9 cellular contexts compared by ENCODE assay signal in the genomic region with DNA sequence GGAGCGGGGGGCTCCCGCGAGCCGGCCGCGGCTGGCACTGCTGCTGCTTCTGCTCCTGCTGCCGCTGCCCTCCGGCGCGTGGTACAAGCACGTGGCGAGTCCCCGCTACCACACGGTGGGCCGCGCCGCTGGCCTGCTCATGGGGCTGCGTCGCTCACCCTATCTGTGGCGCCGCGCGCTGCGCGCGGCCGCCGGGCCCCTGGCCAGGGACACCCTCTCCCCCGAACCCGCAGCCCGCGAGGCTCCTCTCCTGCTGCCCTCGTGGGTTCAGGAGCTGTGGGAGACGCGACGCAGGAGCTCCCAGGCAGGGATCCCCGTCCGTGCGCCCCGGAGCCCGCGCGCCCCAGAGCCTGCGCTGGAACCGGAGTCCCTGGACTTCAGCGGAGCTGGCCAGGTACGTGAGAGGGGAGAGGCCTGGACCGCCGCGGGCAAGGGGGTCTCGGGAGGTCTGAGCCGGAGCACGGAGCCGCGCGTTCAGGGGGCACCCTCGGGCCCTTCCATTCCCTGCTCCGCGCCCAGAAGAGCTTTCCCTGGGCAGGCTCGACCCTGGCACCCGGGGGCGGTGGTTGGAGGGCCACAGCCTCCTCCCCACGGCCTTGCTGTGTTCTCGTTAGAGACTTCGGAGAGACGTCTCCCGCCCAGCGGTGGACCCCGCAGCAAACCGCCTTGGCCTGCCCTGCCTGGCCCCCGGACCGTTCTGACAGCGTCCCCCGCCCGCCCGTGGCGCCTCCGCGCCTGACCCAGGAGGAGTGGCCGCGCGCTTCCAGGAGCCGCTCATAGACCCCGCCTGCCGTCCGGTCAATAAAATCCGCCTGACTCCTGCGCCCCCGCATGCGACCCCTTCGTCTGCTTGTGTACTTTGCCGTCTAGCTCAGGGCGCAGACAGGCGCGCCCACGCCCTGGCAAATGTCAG. TPM values are rescaled to one million over a fixed set of nuclear protein-coding genes. Genes with fewer than 3 reads are reported as not detected.
DNase-seq lines count a peak whose midpoint lies in the region; ATAC-seq and TF ChIP-seq lines count a peak whose summit lies in the region.
"Had no signal": no experiment of that assay in that cellular context is flagged by ENCODE, and none has a peak within 500 bp of the region (broad histone marks: within the 10 kb centered on the region; RNA-seq: fewer than 3 reads in every experiment).

No MANE protein-coding gene starts in this region.

- H3K36me3 ChIP-seq in HAP-1 (replicated peaks) = no peaks in the 10 kb centered on the region
- no peaks in the 10 kb centered on the region for H3K36me3 ChIP-seq in mesendoderm (ENCODE audit: control insufficient read depth, insufficient read depth, low read length)
- no peaks in the 10 kb centered on the region for H3K36me3 ChIP-seq in Karpas-422 (ENCODE audit: insufficient read depth, low read length)

- H4K5ac ChIP-seq in mesendoderm (ENCODE audit: low read length) = no peak overlapping the region

- peak overlapping the region; percentile 80 for H3K56ac ChIP-seq in mesendoderm (ENCODE audit: low read length)

- H3K9me3 Mint-ChIP-seq in activated naive CD8-positive, alpha-beta T cell treated with anti-CD3 and anti-CD28 coated beads, Interleukin-2, amount 50 U/mL, for 24 hours = no peaks in the 10 kb centered on the region

- H3K4me2 ChIP-seq in mesendoderm (ENCODE audit: low read length) (peak overlapping the region; percentile 59), Karpas-422 (ENCODE audit: low read depth, low read length, poor library complexity, severe bottlenecking) (no peak overlapping the region)

- H2BK120ac ChIP-seq in mesendoderm (ENCODE audit: low read depth, low read length) = no peak overlapping the region

- CTCF ChIA-PET in AG04449 (lab: Yijun Ruan, JAX) = interaction anchor here (1.2 to 8.2 kb wide), 3 partner anchors 15 to 124 kb away, joined by 3 to 135 read pairs (median 6); partner anchors contain the start of gene RAB26

- peak overlapping the region; percentile 70 for H3K4me3 Mint-ChIP-seq in activated naive CD8-positive, alpha-beta T cell treated with anti-CD3 and anti-CD28 coated beads, Interleukin-2, amount 50 U/mL, for 24 hours

- H3K4me3 ChIP-seq in AG04449 (ENCODE audit: low read depth, low read length) (peak overlapping the region; percentile 8), HAP-1 (peak overlapping the region; percentile 33), mesendoderm (ENCODE audit: low read length) (no peak overlapping the region), Karpas-422 (ENCODE audit: low read length) (no peak overlapping the region)

- H3K27me3 ChIP-seq in HAP-1 (ENCODE audit: low read depth) = peaks cover 10% of the 10 kb centered on the region; the same call in 1 of the 2 replicates
- H3K27me3 ChIP-seq in mesendoderm (ENCODE audit: insufficient read depth, low read length, poor library complexity) = peaks cover 14% of the 10 kb centered on the region
- H3K27me3 ChIP-seq in Karpas-422 (ENCODE audit: low read length) = no peaks in the 10 kb centered on the region

- H3K9me3 ChIP-seq in HAP-1 (no peaks in the 10 kb centered on the region), Karpas-422 (ENCODE audit: low read length) (no peaks in the 10 kb centered on the region)

- H3K4me1 Mint-ChIP-seq in activated naive CD8-positive, alpha-beta T cell treated with anti-CD3 and anti-CD28 coated beads, Interleukin-2, amount 50 U/mL, for 24 hours = peaks cover 19% of the 10 kb centered on the region

- H3K36me3 Mint-ChIP-seq in activated naive CD8-positive, alpha-beta T cell treated with anti-CD3 and anti-CD28 coated beads, Interleukin-2, amount 50 U/mL, for 24 hours (ENCODE audit: low read depth) = no peaks in the 10 kb centered on the region

- in situ Hi-C loops in HAP-1 (cut with MboI; ENCODE audit: low sequenced_read_pairs) = loop anchor here (5.0 kb wide), 1 partner anchor 122 kb away; no protein-coding TSS in a partner anchor

- no peaks in the 10 kb centered on the region for H3K79me1 ChIP-seq in mesendoderm (ENCODE audit: low read length)

- no peak overlapping the region for H2AFZ ChIP-seq in Karpas-422 (ENCODE audit: low read length)

- H2BK5ac ChIP-seq in mesendoderm (ENCODE audit: low read length) = no peak overlapping the region

- peaks cover 32% of the 10 kb centered on the region for H3K27me3 Mint-ChIP-seq in activated naive CD8-positive, alpha-beta T cell treated with anti-CD3 and anti-CD28 coated beads, Interleukin-2, amount 50 U/mL, for 24 hours

- no peak for ATAC-seq in activated naive CD8-positive, alpha-beta T cell treated with anti-CD3 and anti-CD28 coated beads, Interleukin-2, amount 50 U/mL, for 24 hours
- ATAC-seq in HG02970 (IDR thresholded peaks at IDR 0.05; ENCODE audit: low FRiP score, unreplicated experiment) = no peak
- no peak for ATAC-seq in HG03159 (IDR thresholded peaks at IDR 0.05; ENCODE audit: unreplicated experiment)

- no peaks in the 10 kb centered on the region for H3K9me2 ChIP-seq in Karpas-422 (replicated peaks; ENCODE audit: insufficient read depth, low read length)

- H3K4me1 ChIP-seq in HAP-1 (peaks cover 21% of the 10 kb centered on the region), mesendoderm (ENCODE audit: control insufficient read depth, low read depth, low read length) (no peaks in the 10 kb centered on the region), Karpas-422 (ENCODE audit: low read length) (peaks cover 7% of the 10 kb centered on the region)

- no peak overlapping the region for H2AK5ac ChIP-seq in mesendoderm (ENCODE audit: low read length)

- H3K23ac ChIP-seq in mesendoderm (ENCODE audit: low read length) = no peak overlapping the region

- POLR2A ChIA-PET in AG04449 (lab: Yijun Ruan, JAX) = no interaction called here

- no peak overlapping the region for H4K8ac ChIP-seq in mesendoderm (ENCODE audit: low read depth, low read length)

- H3K79me2 ChIP-seq in mesendoderm (ENCODE audit: control insufficient read depth, insufficient read depth, low read length) = no peaks in the 10 kb centered on the region
- H3K79me2 ChIP-seq in Karpas-422 (ENCODE audit: low read length) = no peaks in the 10 kb centered on the region

- no peak overlapping the region for H3K4ac ChIP-seq in mesendoderm (ENCODE audit: low read depth, low read length)

- no peak overlapping the region for H3K18ac ChIP-seq in mesendoderm (ENCODE audit: low read length)

- no peak overlapping the region for H2BK15ac ChIP-seq in mesendoderm (replicated peaks; ENCODE audit: low read depth)

- DNase-seq in AG04449 (ENCODE audit: low read depth, low spot score) = no peak
- peak in 1 of 2 experiments; percentile 52 for DNase-seq in HAP-1 (ENCODE audit: low spot score in 2 of 2)
- DNase-seq in activated naive CD8-positive, alpha-beta T cell treated with anti-CD3 and anti-CD28 coated beads, Interleukin-2, amount 50 U/mL, for 24 hours = peak; percentile 38
- DNase-seq in mesendoderm = no peak
- DNase-seq in NCI-H1048 (lab: John Stamatoyannopoulos, UW) = no peak
- DNase-seq in Karpas-422 = no peak
- DNase-seq: activated naive CD4-positive, alpha-beta T cell had no signal

- H3K27ac ChIP-seq in mesendoderm (ENCODE audit: low read depth, low read length) (no peak overlapping the region), Karpas-422 (ENCODE audit: low read length) (no peak overlapping the region)

- no peaks in the 10 kb centered on the region for H4K20me1 ChIP-seq in Karpas-422 (ENCODE audit: insufficient read depth, low read depth, low read length)

- no CpG with 5 or more reads among the region's 96 CpGs for WGBS in mesendoderm (ENCODE audit: extremely low coverage, insufficient coverage, low lambda C conversion rate)

- no peak overlapping the region for H3K27ac Mint-ChIP-seq in activated naive CD8-positive, alpha-beta T cell treated with anti-CD3 and anti-CD28 coated beads, Interleukin-2, amount 50 U/mL, for 24 hours

- no peak for TF ChIP-seq CTCF in AG04449 (IDR thresholded peaks at IDR 0.05; ENCODE audit: insufficient read depth, low read length, missing control alignments)

- H3K9ac ChIP-seq in mesendoderm (ENCODE audit: low read length) = peak overlapping the region; percentile 45
- H3K9ac ChIP-seq in Karpas-422 (ENCODE audit: low read length) = no peak overlapping the region

RNA-seq across cellular contexts. Expression of gene NPW, which starts 0.6 kb away (rescaled TPM):
- polyA plus RNA-seq in mesendoderm (2013, experiment 1 of 2) = 2.7 TPM
- polyA plus RNA-seq in mesendoderm (2013, experiment 2 of 2) = 2.7 TPM
- total RNA-seq in Karpas-422 (2014; rRNA removed; shearing (Covaris generic); ENCODE audit: low replicate concordance) = 3.0 TPM in 1 of 2 replicates, not detected in the other

RNA-seq across cellular contexts. Expression of gene NHERF2, which starts 6.5 kb away (rescaled TPM):
- polyA plus RNA-seq in mesendoderm (2013, experiment 1 of 2) = 6.2 TPM
- polyA plus RNA-seq in mesendoderm (2013, experiment 2 of 2) = 7.1 TPM
- total RNA-seq in Karpas-422 (2014; rRNA removed; shearing (Covaris generic); ENCODE audit: low replicate concordance) = not detected in 2 replicates

RNA-seq across cellular contexts. Expression of gene ZNF598, which starts 10.6 kb away (rescaled TPM):
- 32.7 TPM for polyA plus RNA-seq in mesendoderm (2013, experiment 1 of 2)
- polyA plus RNA-seq in mesendoderm (2013, experiment 2 of 2) = 32.2 TPM
- 12.6 and 20.5 TPM in 2 replicates for total RNA-seq in Karpas-422 (2014; rRNA removed; shearing (Covaris generic); ENCODE audit: low replicate concordance)

RNA-seq across cellular contexts. Expression of gene NTHL1, which starts 27.5 kb away (rescaled TPM):
- polyA plus RNA-seq in mesendoderm (2013, experiment 1 of 2) = 36.8 TPM
- 36.0 TPM for polyA plus RNA-seq in mesendoderm (2013, experiment 2 of 2)
- 23.2 and 52.2 TPM in 2 replicates for total RNA-seq in Karpas-422 (2014; rRNA removed; shearing (Covaris generic); ENCODE audit: low replicate concordance)

RNA-seq across cellular contexts. Expression of gene TSC2, which starts 27.6 kb away (rescaled TPM):
- polyA plus RNA-seq in mesendoderm (2013, experiment 1 of 2) = 42.5 TPM
- polyA plus RNA-seq in mesendoderm (2013, experiment 2 of 2) = 41.1 TPM
- 33.3 and 64.5 TPM in 2 replicates for total RNA-seq in Karpas-422 (2014; rRNA removed; shearing (Covaris generic); ENCODE audit: low replicate concordance)

Comparison
In these comparisons a context has a peak if more than half of its experiments do, and no peak if none do; other contexts are left out.
1. H3K4me3 ChIP-seq: peak in AG04449 (single experiment) and HAP-1 (single experiment); none in mesendoderm (single experiment) and Karpas-422 (single experiment).